In the genomic region with DNA sequence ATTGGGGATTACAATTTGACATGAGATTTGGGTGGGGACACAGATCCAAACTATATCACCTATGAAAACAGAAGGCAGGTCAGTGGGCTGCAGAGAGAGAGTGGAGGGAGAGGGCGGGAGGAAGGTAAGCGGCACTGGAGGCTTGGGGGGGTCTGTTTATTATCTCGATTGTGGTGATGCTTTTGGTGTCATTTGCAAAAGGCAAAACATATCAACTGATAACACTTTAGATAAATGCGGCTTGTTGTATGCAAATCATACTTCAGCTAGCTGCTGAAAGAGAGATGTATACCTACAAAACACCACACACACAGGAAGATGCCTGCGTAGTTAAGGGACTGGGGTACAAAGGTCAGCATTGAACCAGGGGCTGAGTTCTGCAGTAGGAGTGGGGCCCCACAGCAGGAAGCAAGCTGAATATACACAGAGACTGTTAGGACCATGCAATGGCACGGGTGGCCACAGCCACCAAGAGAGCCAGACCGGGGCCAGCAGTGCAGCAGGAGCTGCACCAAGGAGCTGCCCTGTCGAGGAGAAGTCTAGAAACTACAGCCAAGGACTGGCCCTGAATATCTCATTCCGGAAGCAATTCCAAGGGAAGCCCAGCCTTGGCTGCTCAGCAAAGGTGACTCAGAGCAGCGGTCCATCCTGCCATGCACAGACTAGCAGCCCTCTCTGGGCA, we compare ENCODE assay signal across 1 cellular context.
A peak's percentile ranks its signal among the peaks of the same experiment; 100 is the strongest.
TF ChIP-seq lines count a peak whose summit lies in the region.

No MANE protein-coding gene starts in this region.

TF ChIP-seq in HepG2, 621 proteins besides CTCF, POLR2A, EP300 and RAD21 (continued from another document and continues in another):
- TF ChIP-seq FOXK1 (CRISPR knock-in tag; IDR thresholded peaks at IDR 0.05; ENCODE audit: borderline replicate concordance, low read depth) = 0 out of 2 replicates have a peak, but pooled peaks have one; percentile 15
- TF ChIP-seq ERF (CRISPR knock-in tag; IDR thresholded peaks at IDR 0.05) = peak; percentile 52; the same call in 1 of the 2 replicates
- TF ChIP-seq ZNF260 (CRISPR knock-in tag; IDR thresholded peaks at IDR 0.05; ENCODE audit: borderline replicate concordance, low read depth) = no peak
- TF ChIP-seq FOXO4 (CRISPR knock-in tag; conservative IDR thresholded peaks at IDR 0.05) = no peak
- TF ChIP-seq ZNF629 (CRISPR knock-in tag; conservative IDR thresholded peaks at IDR 0.05) = 0 out of 2 replicates have a peak, but pooled peaks have one; percentile 26
- no peak for TF ChIP-seq PAWR (CRISPR knock-in tag; IDR thresholded peaks at IDR 0.05; ENCODE audit: borderline replicate concordance)
- TF ChIP-seq TBX2 (CRISPR knock-in tag; IDR thresholded peaks at IDR 0.05; ENCODE audit: borderline replicate concordance) = no peak; the same call in 1 of the 2 replicates
- TF ChIP-seq ZNF432 (CRISPR knock-in tag; IDR thresholded peaks at IDR 0.05; ENCODE audit: borderline replicate concordance) = no peak
- no peak; the same call in 1 of the 2 replicates for TF ChIP-seq MAX (IDR thresholded peaks at IDR 0.05)
- TF ChIP-seq ZMAT3 (CRISPR knock-in tag; conservative IDR thresholded peaks at IDR 0.05) = no peak
- TF ChIP-seq NBN (conservative IDR thresholded peaks at IDR 0.05) = no peak
- TF ChIP-seq ZNF441 (CRISPR knock-in tag; IDR thresholded peaks at IDR 0.05; ENCODE audit: borderline replicate concordance) = no peak
- no peak for TF ChIP-seq FOXP1 (IDR thresholded peaks at IDR 0.05)
- peak; percentile 42; the same call in 1 of the 2 replicates for TF ChIP-seq FOXP1 (CRISPR knock-in tag; IDR thresholded peaks at IDR 0.05)
- no peak for TF ChIP-seq ZNF552 (CRISPR knock-in tag; IDR thresholded peaks at IDR 0.05; ENCODE audit: borderline replicate concordance)
- TF ChIP-seq ZNF225 (CRISPR knock-in tag; IDR thresholded peaks at IDR 0.05) = no peak
- TF ChIP-seq EED (CRISPR knock-in tag; IDR thresholded peaks at IDR 0.05) = no peak
- peak; percentile 57; the same call in 1 of the 2 replicates for TF ChIP-seq KDM2A (CRISPR knock-in tag; IDR thresholded peaks at IDR 0.05; ENCODE audit: borderline replicate concordance, low read depth)
- TF ChIP-seq PATZ1 (CRISPR knock-in tag; IDR thresholded peaks at IDR 0.05) = peak; percentile 52; the same call in 1 of the 2 replicates
- no peak for TF ChIP-seq ZBTB46 (CRISPR knock-in tag; IDR thresholded peaks at IDR 0.05; ENCODE audit: borderline replicate concordance)
- 0 out of 2 replicates have a peak, but pooled peaks have one; percentile 46 for TF ChIP-seq ZNF709 (CRISPR knock-in tag; IDR thresholded peaks at IDR 0.05)
- TF ChIP-seq, protein P1, sequence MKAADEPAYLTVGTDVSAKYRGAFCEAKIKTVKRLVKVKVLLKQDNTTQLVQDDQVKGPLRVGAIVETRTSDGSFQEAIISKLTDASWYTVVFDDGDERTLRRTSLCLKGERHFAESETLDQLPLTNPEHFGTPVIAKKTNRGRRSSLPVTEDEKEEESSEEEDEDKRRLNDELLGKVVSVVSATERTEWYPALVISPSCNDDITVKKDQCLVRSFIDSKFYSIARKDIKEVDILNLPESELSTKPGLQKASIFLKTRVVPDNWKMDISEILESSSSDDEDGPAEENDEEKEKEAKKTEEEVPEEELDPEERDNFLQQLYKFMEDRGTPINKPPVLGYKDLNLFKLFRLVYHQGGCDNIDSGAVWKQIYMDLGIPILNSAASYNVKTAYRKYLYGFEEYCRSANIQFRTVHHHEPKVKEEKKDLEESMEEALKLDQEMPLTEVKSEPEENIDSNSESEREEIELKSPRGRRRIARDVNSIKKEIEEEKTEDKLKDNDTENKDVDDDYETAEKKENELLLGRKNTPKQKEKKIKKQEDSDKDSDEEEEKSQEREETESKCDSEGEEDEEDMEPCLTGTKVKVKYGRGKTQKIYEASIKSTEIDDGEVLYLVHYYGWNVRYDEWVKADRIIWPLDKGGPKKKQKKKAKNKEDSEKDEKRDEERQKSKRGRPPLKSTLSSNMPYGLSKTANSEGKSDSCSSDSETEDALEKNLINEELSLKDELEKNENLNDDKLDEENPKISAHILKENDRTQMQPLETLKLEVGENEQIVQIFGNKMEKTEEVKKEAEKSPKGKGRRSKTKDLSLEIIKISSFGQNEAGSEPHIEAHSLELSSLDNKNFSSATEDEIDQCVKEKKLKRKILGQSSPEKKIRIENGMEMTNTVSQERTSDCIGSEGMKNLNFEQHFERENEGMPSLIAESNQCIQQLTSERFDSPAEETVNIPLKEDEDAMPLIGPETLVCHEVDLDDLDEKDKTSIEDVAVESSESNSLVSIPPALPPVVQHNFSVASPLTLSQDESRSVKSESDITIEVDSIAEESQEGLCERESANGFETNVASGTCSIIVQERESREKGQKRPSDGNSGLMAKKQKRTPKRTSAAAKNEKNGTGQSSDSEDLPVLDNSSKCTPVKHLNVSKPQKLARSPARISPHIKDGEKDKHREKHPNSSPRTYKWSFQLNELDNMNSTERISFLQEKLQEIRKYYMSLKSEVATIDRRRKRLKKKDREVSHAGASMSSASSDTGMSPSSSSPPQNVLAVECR (CRISPR knock-in tag; IDR thresholded peaks at IDR 0.05; ENCODE audit: borderline replicate concordance) = peak; percentile 53; the same call in 1 of the 2 replicates
- 0 out of 2 replicates have a peak, but pooled peaks have one; percentile 41 for TF ChIP-seq SMAD3 (CRISPR knock-in tag; IDR thresholded peaks at IDR 0.05)
- TF ChIP-seq RCOR2 (CRISPR knock-in tag; IDR thresholded peaks at IDR 0.05) = 0 out of 2 replicates have a peak, but pooled peaks have one; percentile 32
- TF ChIP-seq HOXD1 (CRISPR knock-in tag; IDR thresholded peaks at IDR 0.05) = 0 out of 2 replicates have a peak, but pooled peaks have one; percentile 23
- TF ChIP-seq, protein P2, sequence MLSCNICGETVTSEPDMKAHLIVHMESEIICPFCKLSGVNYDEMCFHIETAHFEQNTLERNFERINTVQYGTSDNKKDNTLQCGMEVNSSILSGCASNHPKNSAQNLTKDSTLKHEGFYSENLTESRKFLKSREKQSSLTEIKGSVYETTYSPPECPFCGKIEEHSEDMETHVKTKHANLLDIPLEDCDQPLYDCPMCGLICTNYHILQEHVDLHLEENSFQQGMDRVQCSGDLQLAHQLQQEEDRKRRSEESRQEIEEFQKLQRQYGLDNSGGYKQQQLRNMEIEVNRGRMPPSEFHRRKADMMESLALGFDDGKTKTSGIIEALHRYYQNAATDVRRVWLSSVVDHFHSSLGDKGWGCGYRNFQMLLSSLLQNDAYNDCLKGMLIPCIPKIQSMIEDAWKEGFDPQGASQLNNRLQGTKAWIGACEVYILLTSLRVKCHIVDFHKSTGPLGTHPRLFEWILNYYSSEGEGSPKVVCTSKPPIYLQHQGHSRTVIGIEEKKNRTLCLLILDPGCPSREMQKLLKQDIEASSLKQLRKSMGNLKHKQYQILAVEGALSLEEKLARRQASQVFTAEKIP (CRISPR knock-in tag; IDR thresholded peaks at IDR 0.05; ENCODE audit: borderline replicate concordance) = no peak
- TF ChIP-seq KAT7 (CRISPR knock-in tag; IDR thresholded peaks at IDR 0.05; ENCODE audit: borderline replicate concordance) = no peak
- peak; percentile 91; the same call in 1 of the 2 replicates for TF ChIP-seq ZNF292 (CRISPR knock-in tag; IDR thresholded peaks at IDR 0.05; ENCODE audit: borderline replicate concordance, low read depth)
- TF ChIP-seq ZNF180 (CRISPR knock-in tag; IDR thresholded peaks at IDR 0.05; ENCODE audit: borderline replicate concordance, low read depth) = no peak
- TF ChIP-seq RAD51 (IDR thresholded peaks at IDR 0.05; ENCODE audit: borderline replicate concordance) = no peak
- no peak for TF ChIP-seq TBP (CRISPR knock-in tag; IDR thresholded peaks at IDR 0.05)
- TF ChIP-seq PHF8 (CRISPR knock-in tag; IDR thresholded peaks at IDR 0.05) = 0 out of 2 replicates have a peak, but pooled peaks have one; percentile 18
- 0 out of 2 replicates have a peak, but pooled peaks have one; percentile 19 for TF ChIP-seq DR1 (CRISPR knock-in tag; IDR thresholded peaks at IDR 0.05)
- TF ChIP-seq ZNF264 (CRISPR knock-in tag; IDR thresholded peaks at IDR 0.05) = 0 out of 2 replicates have a peak, but pooled peaks have one; percentile 38
- no peak for TF ChIP-seq NFRKB (IDR thresholded peaks at IDR 0.05)
- peak; percentile 78 for TF ChIP-seq HNF4G (IDR thresholded peaks at IDR 0.05; ENCODE audit: borderline replicate concordance, low read depth, low read length)
- TF ChIP-seq HNF4G (CRISPR knock-in tag; IDR thresholded peaks at IDR 0.05; ENCODE audit: borderline replicate concordance, low read depth) = peak; percentile 82; the same call in 1 of the 2 replicates
- TF ChIP-seq ZNF468 (CRISPR knock-in tag; IDR thresholded peaks at IDR 0.05) = no peak
- TF ChIP-seq FLYWCH1 (CRISPR knock-in tag; IDR thresholded peaks at IDR 0.05) = no peak
- TF ChIP-seq ZNF230 (CRISPR knock-in tag; IDR thresholded peaks at IDR 0.05) = 0 out of 2 replicates have a peak, but pooled peaks have one; percentile 60
- no peak for TF ChIP-seq FOSL1 (CRISPR knock-in tag; IDR thresholded peaks at IDR 0.05; ENCODE audit: borderline replicate concordance)
- TF ChIP-seq KDM6A (CRISPR knock-in tag; IDR thresholded peaks at IDR 0.05; ENCODE audit: low read depth) = peak; percentile 90
- 0 out of 2 replicates have a peak, but pooled peaks have one; percentile 17 for TF ChIP-seq TAF1 (CRISPR knock-in tag; IDR thresholded peaks at IDR 0.05)
- TF ChIP-seq ZNF766 (CRISPR knock-in tag; IDR thresholded peaks at IDR 0.05; ENCODE audit: borderline replicate concordance) = peak; percentile 33; the same call in 1 of the 2 replicates
- TF ChIP-seq ZNF569 (CRISPR knock-in tag; IDR thresholded peaks at IDR 0.05; ENCODE audit: borderline replicate concordance) = no peak
- no peak for TF ChIP-seq SMAD9 (CRISPR knock-in tag; IDR thresholded peaks at IDR 0.05)
- peak; percentile 65 for TF ChIP-seq RXRB (CRISPR knock-in tag; IDR thresholded peaks at IDR 0.05; ENCODE audit: borderline replicate concordance)
- TF ChIP-seq ELF3 (CRISPR knock-in tag; IDR thresholded peaks at IDR 0.05) = peak; percentile 81
- TF ChIP-seq, protein P3, sequence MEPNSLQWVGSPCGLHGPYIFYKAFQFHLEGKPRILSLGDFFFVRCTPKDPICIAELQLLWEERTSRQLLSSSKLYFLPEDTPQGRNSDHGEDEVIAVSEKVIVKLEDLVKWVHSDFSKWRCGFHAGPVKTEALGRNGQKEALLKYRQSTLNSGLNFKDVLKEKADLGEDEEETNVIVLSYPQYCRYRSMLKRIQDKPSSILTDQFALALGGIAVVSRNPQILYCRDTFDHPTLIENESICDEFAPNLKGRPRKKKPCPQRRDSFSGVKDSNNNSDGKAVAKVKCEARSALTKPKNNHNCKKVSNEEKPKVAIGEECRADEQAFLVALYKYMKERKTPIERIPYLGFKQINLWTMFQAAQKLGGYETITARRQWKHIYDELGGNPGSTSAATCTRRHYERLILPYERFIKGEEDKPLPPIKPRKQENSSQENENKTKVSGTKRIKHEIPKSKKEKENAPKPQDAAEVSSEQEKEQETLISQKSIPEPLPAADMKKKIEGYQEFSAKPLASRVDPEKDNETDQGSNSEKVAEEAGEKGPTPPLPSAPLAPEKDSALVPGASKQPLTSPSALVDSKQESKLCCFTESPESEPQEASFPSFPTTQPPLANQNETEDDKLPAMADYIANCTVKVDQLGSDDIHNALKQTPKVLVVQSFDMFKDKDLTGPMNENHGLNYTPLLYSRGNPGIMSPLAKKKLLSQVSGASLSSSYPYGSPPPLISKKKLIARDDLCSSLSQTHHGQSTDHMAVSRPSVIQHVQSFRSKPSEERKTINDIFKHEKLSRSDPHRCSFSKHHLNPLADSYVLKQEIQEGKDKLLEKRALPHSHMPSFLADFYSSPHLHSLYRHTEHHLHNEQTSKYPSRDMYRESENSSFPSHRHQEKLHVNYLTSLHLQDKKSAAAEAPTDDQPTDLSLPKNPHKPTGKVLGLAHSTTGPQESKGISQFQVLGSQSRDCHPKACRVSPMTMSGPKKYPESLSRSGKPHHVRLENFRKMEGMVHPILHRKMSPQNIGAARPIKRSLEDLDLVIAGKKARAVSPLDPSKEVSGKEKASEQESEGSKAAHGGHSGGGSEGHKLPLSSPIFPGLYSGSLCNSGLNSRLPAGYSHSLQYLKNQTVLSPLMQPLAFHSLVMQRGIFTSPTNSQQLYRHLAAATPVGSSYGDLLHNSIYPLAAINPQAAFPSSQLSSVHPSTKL (CRISPR knock-in tag; IDR thresholded peaks at IDR 0.05) = peak; percentile 78
- peak; percentile 25; the same call in 1 of the 2 replicates for TF ChIP-seq GLI4 (CRISPR knock-in tag; IDR thresholded peaks at IDR 0.05; ENCODE audit: borderline replicate concordance)
